ENCODE assay signal across 10 cellular contexts in genomic region chr7:75623390-75624133, GRCh38.
DNase-seq lines count a peak whose midpoint lies in the region; ATAC-seq, FAIRE-seq and TF ChIP-seq lines count a peak whose summit lies in the region.
"Had no signal": no experiment of that assay in that cellular context is flagged by ENCODE, and none has a peak within 500 bp of the region (broad histone marks: within the 10 kb centered on the region; RNA-seq: fewer than 3 reads in every experiment).

No MANE protein-coding gene starts in this region.

- POLR2A ChIA-PET in IMR-90 (lab: Charles Lee; ENCODE audit: unreplicated experiment) = no interaction called here
- POLR2A ChIA-PET in endothelial cell of umbilical vein (lab: Charles Lee) = no interaction called here

- H3K4ac ChIP-seq in IMR-90 (ENCODE audit: low read depth, low read length) = peak overlapping the region; percentile 91

- H3K56ac ChIP-seq in IMR-90 (ENCODE audit: extremely low read depth, insufficient read depth, low read length) = no peak overlapping the region

- peak overlapping the region; percentile 87 for H4K91ac ChIP-seq in IMR-90 (ENCODE audit: insufficient read depth, low read depth, low read length)

- in situ Hi-C loops in IMR-90 (cut with MboI; ENCODE audit: low sequenced_read_pairs) = no loop called here

- 96% methylated on average over 9 of the region's 16 CpGs; no CpG with 5 or more reads in 1 of the 2 experiments for WGBS in IMR-90 (ENCODE audit: extremely low coverage in 2 of 2, insufficient read length in 1 of 2), 2 experiments

- no peak overlapping the region for H3K4me3 Mint-ChIP-seq in neural progenitor cell

- H3K36me3 ChIP-seq in IMR-90 (ENCODE audit: control insufficient read depth, insufficient read depth, low read length) (peaks cover 2% of the 10 kb centered on the region; the same call in 1 of the 2 replicates), endothelial cell of umbilical vein (ENCODE audit: control insufficient read depth in 2 of 2, extremely low read depth in 1 of 2, insufficient read depth in 2 of 2, low read length in 2 of 2) (no peaks in the 10 kb centered on the region), neural progenitor cell (peaks cover 6% of the 10 kb centered on the region)

- H3K9ac ChIP-seq in IMR-90 (ENCODE audit: low read depth, low read length) (peak overlapping the region; percentile 20; the same call in 1 of the 2 replicates), endothelial cell of umbilical vein (replicated peaks; ENCODE audit: extremely low read depth, insufficient read depth, low read length) (no peak overlapping the region), neural progenitor cell (no peak overlapping the region)

- peak overlapping the region; percentile 83 for H2BK120ac ChIP-seq in IMR-90 (ENCODE audit: low read depth, low read length)

- H3K79me2 ChIP-seq in endothelial cell of umbilical vein (ENCODE audit: control insufficient read depth, insufficient read depth, low read length) = no peaks in the 10 kb centered on the region
- peaks cover 98% of the 10 kb centered on the region for H3K79me2 ChIP-seq in neural progenitor cell (ENCODE audit: low read depth)

- TF ChIP-seq POLR2A in IMR-90 (IDR thresholded peaks at IDR 0.05; ENCODE audit: low read depth, low read length) (no peak), endothelial cell of umbilical vein (IDR thresholded peaks at IDR 0.05; ENCODE audit: low read depth, low read length) (no peak)

- H4K5ac ChIP-seq in IMR-90 (ENCODE audit: low read depth, low read length) = peak overlapping the region; percentile 56; the same call in 1 of the 2 replicates

- CTCF ChIA-PET in IMR-90 (lab: Yijun Ruan, JAX) (no interaction called here), endothelial cell of umbilical vein (lab: Charles Lee) (interaction anchor here (1.0 to 1.3 kb wide), 4 partner anchors 9 to 139 kb away, joined by 3 read pairs; no protein-coding TSS in a partner anchor)

- H3K27me3 ChIP-seq in IMR-90 (ENCODE audit: control insufficient read depth, insufficient read depth, low read length) (no peaks in the 10 kb centered on the region), endothelial cell of umbilical vein (ENCODE audit: control insufficient read depth in 2 of 2, insufficient read depth in 2 of 2, low read length in 2 of 2) (no peaks in the 10 kb centered on the region), neural progenitor cell (no peaks in the 10 kb centered on the region)

- H3K9me1 ChIP-seq in IMR-90 (ENCODE audit: insufficient read depth, low read length) = peaks cover 6% of the 10 kb centered on the region; the same call in 1 of the 2 replicates
- no peaks in the 10 kb centered on the region for H3K9me1 ChIP-seq in endothelial cell of umbilical vein (replicated peaks; ENCODE audit: control insufficient read depth, extremely low read depth, insufficient read depth, low read length)

- BruUV-seq in IMR-90 (replicated peaks; lab: Mats Ljungman, UMichigan) (no TSS peak), endothelial cell of umbilical vein (replicated peaks; lab: Mats Ljungman, UMichigan) (no TSS peak)

- H2AFZ ChIP-seq in IMR-90 (replicated peaks; ENCODE audit: low read length, poor library complexity) = peak overlapping the region; percentile 69
- no peak overlapping the region for H2AFZ ChIP-seq in endothelial cell of umbilical vein (ENCODE audit: low read depth, low read length)
- H2AFZ ChIP-seq in neural progenitor cell (replicated peaks) = no peak overlapping the region

- peak overlapping the region; percentile 2 for H2BK20ac ChIP-seq in IMR-90 (ENCODE audit: low read depth, low read length)

- intact Hi-C loops in IMR-90 (cut with micrococcal nuclease) = no loop called here
- intact Hi-C loops in endothelial cell of umbilical vein (cut with micrococcal nuclease) = no loop called here

- TF ChIP-seq CTCF in AG10803 (conservative IDR thresholded peaks at IDR 0.05; ENCODE audit: low read length) = no peak
- TF ChIP-seq CTCF in IMR-90 (conservative IDR thresholded peaks at IDR 0.05; ENCODE audit: low read depth, low read length) = no peak
- no peak for TF ChIP-seq CTCF in endothelial cell of umbilical vein (IDR thresholded peaks at IDR 0.05; ENCODE audit: extremely low read depth in 1 of 2, insufficient read depth in 1 of 2, low read depth in 1 of 2, low read length in 2 of 2)
- TF ChIP-seq CTCF in neural progenitor cell (IDR thresholded peaks at IDR 0.05) = no peak

- no peaks in the 10 kb centered on the region for H4K20me1 ChIP-seq in IMR-90 (ENCODE audit: insufficient read depth, low read length)
- no peaks in the 10 kb centered on the region for H4K20me1 ChIP-seq in endothelial cell of umbilical vein (replicated peaks; ENCODE audit: control insufficient read depth, extremely low read depth, insufficient read depth, low read length)
- peaks cover 40% of the 10 kb centered on the region for H4K20me1 ChIP-seq in neural progenitor cell (ENCODE audit: low read depth)

- no peak overlapping the region for H2AK9ac ChIP-seq in IMR-90 (replicated peaks; ENCODE audit: low read depth, low read length, poor library complexity)

- H3K27ac ChIP-seq in IMR-90 (ENCODE audit: insufficient read depth, low read length) (peak overlapping the region; percentile 27; the same call in 1 of the 2 replicates), endothelial cell of umbilical vein (ENCODE audit: insufficient read depth, low read depth, low read length) (no peak overlapping the region), neural progenitor cell (peak overlapping the region; percentile 37)

- TF ChIP-seq RAD21 in IMR-90 (IDR thresholded peaks at IDR 0.05; ENCODE audit: low read length) = no peak

- H3K4me1 ChIP-seq in IMR-90 (ENCODE audit: control insufficient read depth, insufficient read depth, low read length) = peaks cover 5% of the 10 kb centered on the region; the same call in 1 of the 2 replicates
- H3K4me1 ChIP-seq in endothelial cell of umbilical vein (ENCODE audit: control insufficient read depth, extremely low read depth, insufficient read depth, low read length) = no peaks in the 10 kb centered on the region
- no peaks in the 10 kb centered on the region for H3K4me1 ChIP-seq in neural progenitor cell

- H3K36me3 Mint-ChIP-seq in neural progenitor cell = peaks cover 52% of the 10 kb centered on the region

- peaks cover 26% of the 10 kb centered on the region for H3K9me3 Mint-ChIP-seq in neural progenitor cell

- ATAC-seq in IMR-90 (ENCODE audit: low read depth) = peak; percentile 57; the same call in 1 of the 2 replicates
- ATAC-seq in GM19452 (IDR thresholded peaks at IDR 0.05; ENCODE audit: unreplicated experiment) = no peak

- H3K23ac ChIP-seq in IMR-90 (ENCODE audit: low read depth, low read length) = peak overlapping the region; percentile 40; the same call in 1 of the 2 replicates

- H3K27me3 Mint-ChIP-seq in neural progenitor cell (ENCODE audit: insufficient read depth, low read depth) = peaks cover 4% of the 10 kb centered on the region

- dilution Hi-C loops in IMR-90 (cut with HindIII; ENCODE audit: low sequenced_read_pairs, unreplicated experiment) = no loop called here
- dilution Hi-C loops in endothelial cell of umbilical vein (cut with MboI; ENCODE audit: extremely low pct_ligation_motif_present, low sequenced_read_pairs) = no loop called here

- H3K9me3 ChIP-seq in IMR-90 (ENCODE audit: control insufficient read depth, insufficient read depth, low read length) (peaks cover 9% of the 10 kb centered on the region), endothelial cell of umbilical vein (replicated peaks; ENCODE audit: control insufficient read depth, insufficient read depth, low read length) (no peaks in the 10 kb centered on the region), neural progenitor cell (ENCODE audit: low read depth) (no peaks in the 10 kb centered on the region)

- peak overlapping the region; percentile 50; the same call in 2 of the 3 replicates for H2BK15ac ChIP-seq in IMR-90 (ENCODE audit: low read depth, low read length)

- H3K4me1 Mint-ChIP-seq in neural progenitor cell = peaks cover 15% of the 10 kb centered on the region

- DNase-seq in AG10803 (ENCODE audit: low read depth) (peak; percentile 54), IMR-90 (peak; percentile 11), endothelial cell of umbilical vein (ENCODE audit: low read depth, low spot score) (no peak), neural progenitor cell (ENCODE audit: low spot score) (no peak), NCI-H146 treated with DMSO at 0.1 percent for 48 hours (lab: John Stamatoyannopoulos, UW; ENCODE audit: unreplicated experiment) (no peak), NCI-H2081 treated with DMSO at 0.1 percent for 48 hours (lab: John Stamatoyannopoulos, UW) (no peak)
- DNase-seq in activated CD8-positive, alpha-beta memory T cell treated with anti-CD3 and anti-CD28 coated beads for 24 hours = no peak
- DNase-seq: NCI-H1694; stimulated activated CD4-positive, alpha-beta T cell treated with anti-CD3 and anti-CD28 coated beads, Interleukin-4, amount 100 ng/mL, for 4 hours had no signal

- H3K4me2 ChIP-seq in IMR-90 (ENCODE audit: low read depth, low read length) = no peak overlapping the region
- H3K4me2 ChIP-seq in endothelial cell of umbilical vein (ENCODE audit: insufficient read depth, low read length) = no peak overlapping the region
- no peak overlapping the region for H3K4me2 ChIP-seq in neural progenitor cell

- FAIRE-seq in endothelial cell of umbilical vein (lab: Jason Lieb, UNC) = peak; percentile 33

- peak overlapping the region; percentile 95 for H2AK5ac ChIP-seq in IMR-90 (ENCODE audit: low read depth, low read length)

- H3K27ac Mint-ChIP-seq in neural progenitor cell = peak overlapping the region; percentile 72

- H3K79me1 ChIP-seq in IMR-90 (ENCODE audit: low read depth in 1 of 2, low read length in 2 of 2) = peaks cover 3 to 20% of the 10 kb centered on the region in 2 experiments; a peak in 2 of 4 replicates

- H4K8ac ChIP-seq in IMR-90 (ENCODE audit: low read depth in 2 of 2, low read length in 2 of 2) = peak overlapping the region; percentile 71 to 94; a peak in 3 of 4 replicates

- peak overlapping the region; percentile 42 for H2BK5ac ChIP-seq in IMR-90 (ENCODE audit: low read depth, low read length, poor library complexity, severe bottlenecking)

- H3F3A ChIP-seq in neural progenitor cell (ENCODE audit: low read depth) = no peaks in the 10 kb centered on the region

- H3K4me3 ChIP-seq in AG10803 (ENCODE audit: low read length) (no peak overlapping the region), IMR-90 (ENCODE audit: insufficient read depth, low read depth, low read length) (no peak overlapping the region), endothelial cell of umbilical vein (replicated peaks in 1 of 3; ENCODE audit: insufficient read depth in 1 of 3, low read depth in 1 of 3, low read length in 3 of 3) (no peak overlapping the region), neural progenitor cell (no peak overlapping the region)

- H3K18ac ChIP-seq in IMR-90 (ENCODE audit: low read depth, low read length) = peak overlapping the region; percentile 26; the same call in 1 of the 2 replicates

- H3K14ac ChIP-seq in IMR-90 (replicated peaks; ENCODE audit: low read depth, low read length) = peak overlapping the region; percentile 91

TF ChIP-seq in IMR-90, 13 proteins besides CTCF, POLR2A, EP300 and RAD21 (continues in another document):
- no peak for TF ChIP-seq BHLHE40 (IDR thresholded peaks at IDR 0.05; ENCODE audit: low read depth, low read length)
- no peak for TF ChIP-seq NFE2L2 (IDR thresholded peaks at IDR 0.05; ENCODE audit: low read depth, low read length)

TF ChIP-seq in endothelial cell of umbilical vein, 7 proteins besides CTCF, POLR2A, EP300 and RAD21 (continues in another document):
- no peak for TF ChIP-seq EZH2 (IDR thresholded peaks at IDR 0.05; ENCODE audit: borderline replicate concordance, low read depth, low read length, severe bottlenecking)

Comparison
In these comparisons a context has a peak if more than half of its experiments do, and no peak if none do; other contexts are left out.
1. DNase-seq: peak in AG10803 (single experiment) and IMR-90 (single experiment); none in endothelial cell of umbilical vein (single experiment), neural progenitor cell (single experiment), NCI-H146 treated with DMSO at 0.1 percent for 48 hours (single experiment), activated CD8-positive, alpha-beta memory T cell treated with anti-CD3 and anti-CD28 coated beads for 24 hours (single experiment) and NCI-H2081 treated with DMSO at 0.1 percent for 48 hours (single experiment).